Comparison of ENCODE assay signal across 13 cellular contexts in genomic region chr21:46038871-46039397, GRCh38. TPM values are rescaled to one million over a fixed set of nuclear protein-coding genes. Genes with fewer than 3 reads are reported as not detected.
DNase-seq lines count a peak whose midpoint lies in the region; ATAC-seq, FAIRE-seq and TF ChIP-seq lines count a peak whose summit lies in the region.
"Had no signal": no experiment of that assay in that cellular context is flagged by ENCODE, and none has a peak within 500 bp of the region (broad histone marks: within the 10 kb centered on the region; RNA-seq: fewer than 3 reads in every experiment).

No MANE protein-coding gene starts in this region.

- no peak for FAIRE-seq in HTR-8/SVneo (lab: Jason Lieb, UNC)
- FAIRE-seq: keratinocyte had no signal

- DNase-seq in HTR-8/SVneo (ENCODE audit: insufficient read length, low spot score) (peak; percentile 78), dedifferentiated amniotic fluid mesenchymal stem cell (ENCODE audit: extremely low spot score) (peak; percentile 49), left kidney (ENCODE audit: low read depth, low spot score) (peak; percentile 60), thoracic aorta (ENCODE audit: low spot score) (peak; percentile 67), DMS 273 (lab: John Stamatoyannopoulos, UW; ENCODE audit: unreplicated experiment) (no peak)
- DNase-seq: NCI-H446, right lobe of liver had no signal

- H3K36me3 ChIP-seq in thoracic aorta, result no peaks in the 10 kb centered on the region
- H3K36me3 ChIP-seq: right lobe of liver had no signal

- no peaks in the 10 kb centered on the region for H3K9me3 ChIP-seq in thoracic aorta
- H3K9me3 ChIP-seq: right lobe of liver had no signal

- H3K27ac ChIP-seq in thoracic aorta, result peak overlapping the region; percentile 58 to 61
- H3K27ac ChIP-seq: right lobe of liver had no signal

- no peak for TF ChIP-seq CTCF in thoracic aorta (IDR thresholded peaks at IDR 0.05)

- no peaks in the 10 kb centered on the region for H3K27me3 ChIP-seq in thoracic aorta (replicated peaks; ENCODE audit: insufficient read depth)
- H3K27me3 ChIP-seq: right lobe of liver had no signal

- H3K4me1 ChIP-seq in thoracic aorta (ENCODE audit: control insufficient read depth in 1 of 2, low read depth in 2 of 2), result peaks cover 0 to 17% of the 10 kb centered on the region in 2 donors
- H3K4me1 ChIP-seq: right lobe of liver had no signal

- no peak overlapping the region for H3K4me3 ChIP-seq in thoracic aorta
- H3K4me3 ChIP-seq: dorsolateral prefrontal cortex, right lobe of liver had no signal

- peak; percentile 46 for ATAC-seq in thoracic aorta (ENCODE audit: insufficient number of reproducible peaks, low FRiP score, low read depth)
- ATAC-seq in HG03565 (IDR thresholded peaks at IDR 0.05; ENCODE audit: unreplicated experiment), result no peak
- no peak for ATAC-seq in GM21619 (IDR thresholded peaks at IDR 0.05; ENCODE audit: unreplicated experiment)
- no peak for ATAC-seq in GM18858 (IDR thresholded peaks at IDR 0.05; ENCODE audit: unreplicated experiment)
- ATAC-seq: stimulated activated effector memory CD8-positive, alpha-beta T cell treated with anti-CD3 and anti-CD28 coated beads, Interleukin-12 subunit alpha, Interleukin-12 subunit beta, amount 100 ng/mL, for 72 hours had no signal

RNA-seq across cellular contexts. Expression of gene COL6A1, which starts 57.4 kb away (rescaled TPM):
- total RNA-seq in thoracic aorta, result 1,000 to 10,000 TPM in 1 of 2 donors, 100 to 1,000 TPM in 1; 814 to 1,189 TPM

RNA-seq across cellular contexts. Expression of gene COL6A2, which starts 59.0 kb away (rescaled TPM):
- 1,000 to 10,000 TPM; 1,835 to 1,885 TPM for total RNA-seq in thoracic aorta
